Comparison of ENCODE assay signal across 17 cellular contexts in genomic region chr1:4447778-4448360, GRCh38.
"Had no signal": no experiment of that assay in that cellular context is flagged by ENCODE, and none has a peak within 500 bp of the region (broad histone marks: within the 10 kb centered on the region; RNA-seq: fewer than 3 reads in every experiment).

No MANE protein-coding gene starts in this region.

- H3K27ac ChIP-seq: breast epithelium, esophagus squamous epithelium, right atrium auricular region had no signal

- H3K4me1 ChIP-seq: breast epithelium, esophagus squamous epithelium, right atrium auricular region had no signal

- H3K27me3 ChIP-seq: right atrium auricular region had no signal

- H3K4me3 ChIP-seq: breast epithelium, dorsolateral prefrontal cortex, esophagus squamous epithelium, mucosa of descending colon, right atrium auricular region had no signal

- H3K9me3 ChIP-seq: breast epithelium, esophagus squamous epithelium, mucosa of descending colon, right atrium auricular region had no signal

- ATAC-seq: activated naive CD8-positive, alpha-beta T cell treated with anti-CD3 and anti-CD28 coated beads, Interleukin-2, amount 50 U/mL, for 24 hours; activated T-helper 17 cell treated with anti-CD3 and anti-CD28 coated beads, Interleukin-2, amount 50 U/mL, for 72 hours; left lobe of liver; mucosa of descending colon; naive thymus-derived CD4-positive, alpha-beta T cell; stimulated activated memory B cell treated with anti-CD40 and anti-IgM and Interleukin-4, amounts not matched to agents 10 μg/mL and 1 μg/mL and 100 μg/mL, for 72 hours had no signal

- H3K36me3 Mint-ChIP-seq: naive thymus-derived CD4-positive, alpha-beta T cell; stimulated activated memory B cell treated with anti-CD40 and anti-IgM and Interleukin-4, amounts not matched to agents 10 μg/mL and 1 μg/mL and 100 μg/mL, for 72 hours had no signal

- H3K9me3 Mint-ChIP-seq: activated naive CD8-positive, alpha-beta T cell treated with anti-CD3 and anti-CD28 coated beads, Interleukin-2, amount 50 U/mL, for 24 hours; activated T-helper 17 cell treated with anti-CD3 and anti-CD28 coated beads, Interleukin-2, amount 50 U/mL, for 72 hours; stimulated activated memory B cell treated with anti-CD40 and anti-IgM and Interleukin-4, amounts not matched to agents 10 μg/mL and 1 μg/mL and 100 μg/mL, for 72 hours had no signal

- DNase-seq: activated CD4-positive, alpha-beta T cell treated with anti-CD3 and anti-CD28 coated beads for 1 hour; activated CD4-positive, alpha-beta T cell treated with anti-CD3 and anti-CD28 coated beads, Interleukin-2, amount 50 U/mL, for 4 hours; activated naive CD4-positive, alpha-beta T cell treated with Interleukin-2 at 50 U/mL for 16 hours; activated naive CD8-positive, alpha-beta T cell treated with anti-CD3 and anti-CD28 coated beads, Interleukin-2, amount 50 U/mL, for 24 hours; activated T-cell treated with anti-CD3 and anti-CD28 coated beads for 4 hours; dorsolateral prefrontal cortex; esophagus squamous epithelium; mammary epithelial cell; mucosa of descending colon; naive thymus-derived CD4-positive, alpha-beta T cell; nucleus accumbens; stimulated activated CD4-positive, alpha-beta T cell treated with anti-CD3 and anti-CD28 coated beads, Interleukin-2, amount 100 ng/mL, for 48 hours had no signal

- H3K36me3 ChIP-seq: breast epithelium, esophagus squamous epithelium, right atrium auricular region had no signal

- H3K4me3 Mint-ChIP-seq: activated naive CD8-positive, alpha-beta T cell treated with anti-CD3 and anti-CD28 coated beads, Interleukin-2, amount 50 U/mL, for 24 hours; activated T-helper 17 cell treated with anti-CD3 and anti-CD28 coated beads, Interleukin-2, amount 50 U/mL, for 72 hours; naive thymus-derived CD4-positive, alpha-beta T cell; stimulated activated memory B cell treated with anti-CD40 and anti-IgM and Interleukin-4, amounts not matched to agents 10 μg/mL and 1 μg/mL and 100 μg/mL, for 72 hours had no signal

- H3K4me1 Mint-ChIP-seq: activated naive CD8-positive, alpha-beta T cell treated with anti-CD3 and anti-CD28 coated beads, Interleukin-2, amount 50 U/mL, for 24 hours; activated T-helper 17 cell treated with anti-CD3 and anti-CD28 coated beads, Interleukin-2, amount 50 U/mL, for 72 hours; stimulated activated memory B cell treated with anti-CD40 and anti-IgM and Interleukin-4, amounts not matched to agents 10 μg/mL and 1 μg/mL and 100 μg/mL, for 72 hours had no signal

- H3K27ac Mint-ChIP-seq: activated naive CD8-positive, alpha-beta T cell treated with anti-CD3 and anti-CD28 coated beads, Interleukin-2, amount 50 U/mL, for 24 hours; activated T-helper 17 cell treated with anti-CD3 and anti-CD28 coated beads, Interleukin-2, amount 50 U/mL, for 72 hours; naive thymus-derived CD4-positive, alpha-beta T cell; stimulated activated memory B cell treated with anti-CD40 and anti-IgM and Interleukin-4, amounts not matched to agents 10 μg/mL and 1 μg/mL and 100 μg/mL, for 72 hours had no signal
